ENCODE assay signal across 10 cellular contexts in genomic region chr14:64717870-64718269, GRCh38. TPM values are rescaled to one million over a fixed set of nuclear protein-coding genes. Genes with fewer than 3 reads are reported as not detected.
DNase-seq lines count a peak whose midpoint lies in the region; ATAC-seq and TF ChIP-seq lines count a peak whose summit lies in the region.
"Had no signal": no experiment of that assay in that cellular context is flagged by ENCODE, and none has a peak within 500 bp of the region (broad histone marks: within the 10 kb centered on the region; RNA-seq: fewer than 3 reads in every experiment).

No MANE protein-coding gene starts in this region.

- H3K27ac Mint-ChIP-seq in neural crest cell (ENCODE audit: unreplicated experiment), result no peak overlapping the region
- H3K27ac Mint-ChIP-seq: activated T-helper 2 cell treated with anti-CD3 and anti-CD28 coated beads, Interferon-gamma antibody, Interleukin-2, Interleukin-4, amounts not matched to agents 10 μg/mL and 5 μg/mL and 100 μg/mL, durations not matched to agents 14 hours and 24 hours and 36 hours; CD4-positive, CD25-positive, alpha-beta regulatory T cell had no signal

- H3K27me3 ChIP-seq in BLaER1, result no peaks in the 10 kb centered on the region

- H3K36me3 ChIP-seq in BLaER1, result no peaks in the 10 kb centered on the region

- peaks cover 65% of the 10 kb centered on the region for H3K4me1 Mint-ChIP-seq in neural crest cell

- H3K4me1 ChIP-seq in BLaER1, result peaks cover 54% of the 10 kb centered on the region

- H3K9me3 ChIP-seq in BLaER1, result peaks cover 24% of the 10 kb centered on the region

- peak overlapping the region; percentile 67 for H3K4me2 ChIP-seq in BLaER1

- no peaks in the 10 kb centered on the region for H4K20me1 ChIP-seq in BLaER1

- no peak for TF ChIP-seq CTCF in neural crest cell (conservative IDR thresholded peaks at IDR 0.05)

- H3K9me3 Mint-ChIP-seq in neural crest cell, result peaks cover 10% of the 10 kb centered on the region

- H3K27ac ChIP-seq in BLaER1, result no peak overlapping the region

- H3K4me3 ChIP-seq in BLaER1, result no peak overlapping the region

- peak; percentile 79 for DNase-seq in NCI-H69 (lab: John Stamatoyannopoulos, UW)
- no peak for DNase-seq in neural crest cell (ENCODE audit: low read depth, low spot score)
- DNase-seq in ureter (ENCODE audit: low spot score), result no peak
- DNase-seq in DMS153 (lab: John Stamatoyannopoulos, UW), result no peak
- DNase-seq: CD4-positive, CD25-positive, alpha-beta regulatory T cell had no signal

- ATAC-seq in esophagus mucosa (peak; percentile 33), GM19395 (IDR thresholded peaks at IDR 0.05; ENCODE audit: unreplicated experiment) (no peak), HG02798 (IDR thresholded peaks at IDR 0.05; ENCODE audit: poor library complexity, unreplicated experiment) (no peak)

- peak overlapping the region; percentile 38 for H3K4me3 Mint-ChIP-seq in neural crest cell

- peaks cover 84% of the 10 kb centered on the region for H3K27me3 Mint-ChIP-seq in neural crest cell (ENCODE audit: low read depth)

- H3K36me3 Mint-ChIP-seq in neural crest cell (ENCODE audit: low read depth), result peaks cover 25% of the 10 kb centered on the region

- H3K9ac ChIP-seq in BLaER1, result no peak overlapping the region

RNA-seq across cellular contexts. Expression of gene PLEKHG3, which starts 13.6 kb away (rescaled TPM):
- total RNA-seq in esophagus mucosa (62.9 TPM), neural crest cell (43.4 and 46.0 TPM in 2 replicates), ureter (111 TPM)
